ENCODE assay signal across 8 cellular contexts in the genomic region with DNA sequence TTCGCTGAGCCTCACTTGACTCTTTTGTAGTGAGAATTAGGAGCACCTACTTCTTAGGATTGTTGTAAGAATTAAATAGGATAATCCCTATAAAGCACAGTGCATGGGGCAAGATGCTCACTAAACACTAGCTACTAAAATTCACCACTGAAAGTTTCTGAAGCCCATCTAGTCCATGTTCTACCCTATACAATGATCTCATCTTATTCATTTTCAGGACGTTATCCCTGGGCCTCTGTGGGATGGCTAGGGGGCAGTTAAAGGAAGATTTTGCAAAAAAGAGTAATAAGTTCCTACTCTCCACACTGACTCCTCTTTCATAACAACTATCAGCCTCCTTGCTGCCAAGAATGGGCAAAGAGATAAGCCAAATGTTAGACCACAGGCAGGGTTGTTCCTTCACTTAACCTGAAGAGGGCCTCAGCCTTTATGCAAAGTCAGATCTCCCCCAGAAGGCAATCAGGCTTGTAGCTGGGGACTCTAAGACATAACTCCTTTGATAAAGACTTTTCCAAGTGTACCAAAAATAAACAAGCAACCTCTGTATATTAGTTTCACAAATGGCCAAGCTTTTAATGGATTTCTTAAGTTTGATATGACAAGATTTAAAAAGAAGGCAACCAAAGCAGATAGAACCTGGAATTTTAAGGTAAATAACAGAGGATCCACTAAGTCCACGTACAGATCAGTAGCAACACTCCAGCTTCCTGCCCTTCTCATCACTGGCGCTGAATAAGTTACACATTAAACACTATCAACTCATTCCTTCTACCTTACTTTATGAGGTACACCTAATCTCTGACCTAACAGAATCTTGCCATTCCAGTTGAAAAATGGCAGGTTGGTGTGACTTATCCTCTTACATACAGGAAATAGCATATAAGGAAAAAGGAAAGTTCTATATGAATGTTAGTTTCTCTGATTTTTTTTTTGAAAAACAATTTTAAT. TPM values are rescaled to one million over a fixed set of nuclear protein-coding genes. Genes with fewer than 3 reads are reported as not detected.
A peak's percentile ranks its signal among the peaks of the same experiment; 100 is the strongest.
DNase-seq lines count a peak whose midpoint lies in the region; ATAC-seq and TF ChIP-seq lines count a peak whose summit lies in the region.

No MANE protein-coding gene starts in this region.

- TF ChIP-seq CTCF in body of pancreas (IDR thresholded peaks at IDR 0.05): peak; percentile 6 to 55 (median 47)

- DNase-seq in CD1c-positive myeloid dendritic cell (ENCODE audit: extremely low spot score): peak; percentile 64
- peak; percentile 59 for DNase-seq in NOMO-1 treated with dmso at 0.1 percent for 144 hours (lab: John Stamatoyannopoulos, UW; ENCODE audit: unreplicated experiment)
- DNase-seq in body of pancreas: peak in 3 of 4 donors; percentile 36 to 51 (median 38)
- DNase-seq in kidney glomerular epithelial cell (lab: John Stamatoyannopoulos, UW): peak; percentile 64
- no peak for DNase-seq in nucleus accumbens (lab: John Stamatoyannopoulos, UW)
- DNase-seq in MG63: no peak

- ATAC-seq in GM18861 (IDR thresholded peaks at IDR 0.05; ENCODE audit: unreplicated experiment) (peak; percentile 43), HG03039 (IDR thresholded peaks at IDR 0.05; ENCODE audit: unreplicated experiment) (peak; percentile 59), body of pancreas (peak; percentile 73)

- peaks cover 87% of the 10 kb centered on the region for H3K4me1 ChIP-seq in body of pancreas

- peak overlapping the region; percentile 7 to 70 (median 62) for H3K27ac ChIP-seq in body of pancreas

- H3K27me3 ChIP-seq in body of pancreas (no peaks in the 10 kb centered on the region), MG63 (no peaks in the 10 kb centered on the region)

- intact Hi-C loops in body of pancreas (cut with DNase I): no loop called here

- no peaks in the 10 kb centered on the region for H3K9me3 ChIP-seq in body of pancreas
- no peaks in the 10 kb centered on the region for H3K9me3 ChIP-seq in MG63

- 25 to 28% methylated on average over 4 of the region's 4 CpGs for WGBS in body of pancreas, 2 donors

- TF ChIP-seq POLR2A in body of pancreas (IDR thresholded peaks at IDR 0.05): no peak

- H3K36me3 ChIP-seq in body of pancreas (replicated peaks in 1 of 2; ENCODE audit: insufficient read depth in 1 of 2, low read depth in 2 of 2) (no peaks in the 10 kb centered on the region), MG63 (no peaks in the 10 kb centered on the region)

- H3K4me3 ChIP-seq in body of pancreas: no peak overlapping the region
- no peak overlapping the region for H3K4me3 ChIP-seq in MG63

RNA-seq across cellular contexts. Expression of a gene that starts 44.4 kb away (rescaled TPM):
- total RNA-seq in body of pancreas: 10 to 100 TPM; 40.5 to 61.7 TPM
- total RNA-seq in MG63 (2014; rRNA removed; shearing (Covaris generic); ENCODE audit: low replicate concordance): 6.7 and 11.3 TPM in 2 replicates

Comparison
In these comparisons a context has a peak if more than half of its experiments do, and no peak if none do; other contexts are left out.
1. DNase-seq: peak in CD1c-positive myeloid dendritic cell (single experiment), NOMO-1 treated with dmso at 0.1 percent for 144 hours (single experiment), body of pancreas (3 of 4) and kidney glomerular epithelial cell (single experiment); none in nucleus accumbens (0 of 56) and MG63 (single experiment).
2. Peak in every context shown above with its lines, with median percentiles within 50 percentile points of each other: ATAC-seq.